In the genomic region with DNA sequence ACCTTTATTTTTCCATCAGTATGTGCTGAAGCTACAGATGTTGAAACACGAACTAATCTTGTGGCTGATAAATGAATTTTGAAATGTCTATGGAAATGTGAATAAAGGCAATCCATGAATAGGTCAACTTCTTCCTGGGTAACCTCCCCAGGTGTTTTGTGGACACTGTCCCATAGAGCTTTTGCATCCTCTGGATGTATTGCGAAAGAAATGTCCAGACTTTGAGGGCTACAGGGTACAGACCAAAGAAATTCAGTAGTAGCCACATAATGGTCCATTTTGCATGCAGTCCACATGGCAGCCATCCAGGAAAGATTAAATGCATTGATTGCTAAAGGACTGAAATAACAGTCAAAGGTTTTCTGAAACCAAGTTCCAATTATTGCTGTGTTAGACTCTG, we compare ENCODE assay signal across 1 cellular context.
TF ChIP-seq lines count a peak whose summit lies in the region.

No MANE protein-coding gene starts in this region.

TF ChIP-seq in H1, 55 proteins besides CTCF, POLR2A, EP300 and RAD21:
- no peak for TF ChIP-seq POLR2AphosphoS5 (IDR thresholded peaks at IDR 0.05; ENCODE audit: low read depth, low read length)
- TF ChIP-seq CEBPB (IDR thresholded peaks at IDR 0.05; ENCODE audit: low read depth, low read length): peak; percentile 8; the same call in 1 of the 2 replicates
TF ChIP-seq in H1: peak in this region for 1.
